1 cellular context compared by ENCODE assay signal in genomic region chr1:89457046-89457445, GRCh38.
TF ChIP-seq lines count a peak whose summit lies in the region.

No MANE protein-coding gene starts in this region.

TF ChIP-seq in WTC11, 78 proteins besides CTCF, POLR2A, EP300 and RAD21 (continued from another document):
- TF ChIP-seq ZNF423 (CRISPR knock-in tag; IDR thresholded peaks at IDR 0.05): no peak
